ENCODE assay signal across 8 cellular contexts in the genomic region with DNA sequence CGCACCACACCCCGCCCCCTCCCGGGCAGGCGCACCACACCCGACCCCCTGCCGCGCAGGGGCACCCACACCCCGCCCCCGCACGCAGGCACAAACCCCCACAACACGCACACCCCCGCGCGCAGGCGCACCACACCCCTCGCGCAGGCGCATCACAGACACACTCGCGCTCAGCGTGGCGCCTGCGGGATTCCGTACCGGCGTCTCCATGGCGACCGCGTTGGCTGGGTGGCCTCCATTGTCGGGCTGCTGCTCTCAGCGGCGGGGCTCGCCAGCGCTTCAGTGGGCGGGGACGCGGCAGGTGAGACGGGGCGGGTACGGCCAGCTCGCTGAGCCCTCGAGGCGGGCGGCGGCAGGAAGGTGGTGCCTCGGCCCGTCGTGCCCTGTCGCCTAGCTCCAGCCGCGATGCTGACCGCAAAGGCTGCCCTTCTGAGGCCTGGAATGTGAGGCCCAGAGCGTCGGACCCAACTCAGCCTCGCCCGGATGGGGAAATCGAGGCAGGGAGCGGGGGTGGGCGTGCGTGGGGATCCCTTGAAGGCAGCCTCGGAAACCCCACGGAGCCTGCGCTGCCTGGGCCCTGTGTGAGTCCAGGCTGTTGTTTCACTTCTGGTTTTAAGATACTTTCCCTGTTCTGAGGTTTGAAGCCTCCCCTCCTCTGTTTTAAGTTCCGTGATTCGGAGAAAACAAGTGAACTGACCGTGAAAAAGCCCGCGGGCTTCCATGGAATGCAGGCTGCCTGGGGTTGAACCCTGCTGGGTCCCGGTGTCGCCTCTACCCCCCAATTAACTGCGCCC. TPM values are rescaled to one million over a fixed set of nuclear protein-coding genes. Genes with fewer than 3 reads are reported as not detected.
DNase-seq lines count a peak whose midpoint lies in the region; ATAC-seq, FAIRE-seq and TF ChIP-seq lines count a peak whose summit lies in the region.

A gene (plus strand): TSS at position 238 of the 794 bp plus-strand sequence. CDS start 1,332 bp downstream, outside the sequence.

- WGBS in right cardiac atrium, result 3% methylated on average over 71 of the region's 71 CpGs

- peak; percentile 65 for TF ChIP-seq POLR2A in GM18505 (IDR thresholded peaks at IDR 0.05; ENCODE audit: borderline replicate concordance, extremely low read depth, insufficient read depth, insufficient read length)

- peak; percentile 62 for ATAC-seq in GM18505 (IDR thresholded peaks at IDR 0.05; ENCODE audit: unreplicated experiment)
- ATAC-seq in HG02970 (IDR thresholded peaks at IDR 0.05; ENCODE audit: low FRiP score, unreplicated experiment), result peak; percentile 85
- peak; percentile 93 to 94 for ATAC-seq in right cardiac atrium

- H3K4me1 ChIP-seq in ascending aorta, result peaks cover 4 to 20% of the 10 kb centered on the region in 2 donors
- peaks cover 15% of the 10 kb centered on the region for H3K4me1 ChIP-seq in right cardiac atrium (ENCODE audit: control insufficient read depth, insufficient read depth, low read length)

- H3K4me3 ChIP-seq in ascending aorta (peak within 1 kb of the TSS; percentile 81 to 87), right cardiac atrium (ENCODE audit: low read length) (peak within 1 kb of the TSS; percentile 75)

- no peaks in the 10 kb centered on the region for H3K27me3 ChIP-seq in ascending aorta
- no peaks in the 10 kb centered on the region for H3K27me3 ChIP-seq in right cardiac atrium (ENCODE audit: control insufficient read depth, insufficient read depth)

- peak; percentile 76 for FAIRE-seq in urothelium cell line (lab: Jason Lieb, UNC)

- H3K27ac ChIP-seq in ascending aorta (peak within 1 kb of the TSS; percentile 67 to 76), right cardiac atrium (ENCODE audit: low read length) (peak within 1 kb of the TSS; percentile 49)

- no peak for TF ChIP-seq CTCF in ascending aorta (IDR thresholded peaks at IDR 0.05)

- no peaks in the 10 kb centered on the region for H3K36me3 ChIP-seq in ascending aorta

- H3K9me3 ChIP-seq in ascending aorta, result no peaks in the 10 kb centered on the region
- H3K9me3 ChIP-seq in right cardiac atrium (ENCODE audit: control insufficient read depth, low read length), result no peaks in the 10 kb centered on the region

- DNase-seq in NCI-H187 (lab: John Stamatoyannopoulos, UW) (peak; percentile 90 to 93), T-helper 2 cell (peak; percentile 96 to 100 (median 100)), ascending aorta (ENCODE audit: low spot score in 2 of 2) (peak; percentile 93 to 99), right cardiac atrium (peak; percentile 99 to 100 (median 100)), pulmonary artery endothelial cell (ENCODE audit: low read depth, low spot score) (peak; percentile 89), urothelium cell line (ENCODE audit: low spot score) (peak; percentile 99)

- intact Hi-C loops in ascending aorta (cut with DNase I), result loop anchor here (1.0 to 5.0 kb wide), 9 partner anchors 24 to 1047 kb away; a partner anchor contains a TSS
- intact Hi-C loops in right cardiac atrium (cut with DNase I), result no loop called here

RNA-seq across cellular contexts. Expression of the gene that starts here (rescaled TPM):
- total RNA-seq in ascending aorta (2.0 TPM), right cardiac atrium (1 to 10 TPM; 3.7 to 9.3 (median 6.8) TPM), pulmonary artery endothelial cell (9.2 and 9.3 TPM in 2 replicates)
- polyA plus RNA-seq in right cardiac atrium, result 5.4 TPM

Comparison
In these comparisons a context has a peak if more than half of its experiments do, and no peak if none do; other contexts are left out.
1. Peak in every context shown above with its lines: DNase-seq, ATAC-seq, H3K4me3 ChIP-seq and H3K27ac ChIP-seq.